In the genomic region with DNA sequence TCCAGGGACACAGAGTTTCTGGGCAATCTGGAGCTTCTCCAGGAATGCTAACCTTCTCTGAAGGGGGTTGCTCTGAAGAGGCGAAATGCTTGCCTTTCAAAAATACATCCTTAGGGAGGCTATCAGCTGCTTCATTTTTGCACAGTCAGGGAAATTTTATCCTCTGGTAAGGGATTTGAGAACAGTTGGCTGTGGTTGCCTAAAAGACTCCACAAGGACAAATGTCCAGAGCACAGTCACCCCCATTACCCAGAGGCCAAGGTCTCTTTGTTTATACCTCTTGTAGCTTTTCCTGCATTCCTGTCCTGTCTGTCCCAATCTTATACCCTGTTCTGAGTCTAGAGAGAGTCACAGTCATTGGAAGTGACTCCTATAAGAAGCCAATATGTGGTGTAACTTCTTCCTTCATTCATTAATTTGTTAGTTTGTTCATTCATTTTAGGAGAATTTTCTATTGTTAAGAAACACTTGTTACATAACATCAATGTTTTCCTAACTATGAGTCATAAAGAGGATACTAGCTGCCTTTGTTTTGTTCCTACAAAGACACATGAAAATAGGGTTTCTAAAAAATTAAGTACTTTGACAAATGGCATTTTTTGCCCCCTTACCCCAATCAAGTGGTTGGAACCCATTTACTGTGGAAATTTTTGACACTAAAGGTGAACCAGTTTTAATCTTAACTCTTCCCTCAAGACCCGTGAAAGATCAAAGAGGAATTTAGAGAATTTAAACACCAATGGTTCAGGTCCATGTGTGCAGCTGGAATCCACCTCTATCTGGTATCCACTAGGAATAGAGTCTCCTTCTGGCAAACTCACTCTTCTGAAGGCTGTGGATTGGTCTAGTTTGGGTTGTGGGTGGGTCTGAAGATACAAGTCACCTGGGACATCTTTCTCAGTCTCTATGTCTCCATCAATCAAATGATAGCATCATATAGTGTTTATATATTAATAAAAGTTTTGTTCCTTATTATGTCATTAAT, we compare ENCODE assay signal across 2 cellular contexts.
TF ChIP-seq lines count a peak whose summit lies in the region.

No MANE protein-coding gene starts in this region.

TF ChIP-seq in A549, 52 proteins besides CTCF, POLR2A, EP300 and RAD21:
- TF ChIP-seq FOSL2 (IDR thresholded peaks at IDR 0.05) (0 out of 2 replicates have a peak, but pooled peaks have one; percentile 16), FOSL2 (CRISPR knock-in tag; IDR thresholded peaks at IDR 0.05) (peak; percentile 60), BHLHE40 (IDR thresholded peaks at IDR 0.05; ENCODE audit: low read depth, low read length) (no peak), MAFK (IDR thresholded peaks at IDR 0.05; ENCODE audit: partially characterized antibody) (peak; percentile 81)
TF ChIP-seq in A549: peak in this region for 2.

TF ChIP-seq in HepG2, 621 proteins besides CTCF, POLR2A, EP300 and RAD21 (continues in another document):
- TF ChIP-seq RARA (CRISPR knock-in tag; IDR thresholded peaks at IDR 0.05) = peak; percentile 76
- TF ChIP-seq ZNF501 (CRISPR knock-in tag; IDR thresholded peaks at IDR 0.05) = no peak
- peak; percentile 33; the same call in 1 of the 2 replicates for TF ChIP-seq TBX3 (IDR thresholded peaks at IDR 0.05; ENCODE audit: borderline replicate concordance)
- no peak for TF ChIP-seq TAF15 (IDR thresholded peaks at IDR 0.05; ENCODE audit: low read depth, low read length, poor library complexity, severe bottlenecking)
- TF ChIP-seq, protein P1, sequence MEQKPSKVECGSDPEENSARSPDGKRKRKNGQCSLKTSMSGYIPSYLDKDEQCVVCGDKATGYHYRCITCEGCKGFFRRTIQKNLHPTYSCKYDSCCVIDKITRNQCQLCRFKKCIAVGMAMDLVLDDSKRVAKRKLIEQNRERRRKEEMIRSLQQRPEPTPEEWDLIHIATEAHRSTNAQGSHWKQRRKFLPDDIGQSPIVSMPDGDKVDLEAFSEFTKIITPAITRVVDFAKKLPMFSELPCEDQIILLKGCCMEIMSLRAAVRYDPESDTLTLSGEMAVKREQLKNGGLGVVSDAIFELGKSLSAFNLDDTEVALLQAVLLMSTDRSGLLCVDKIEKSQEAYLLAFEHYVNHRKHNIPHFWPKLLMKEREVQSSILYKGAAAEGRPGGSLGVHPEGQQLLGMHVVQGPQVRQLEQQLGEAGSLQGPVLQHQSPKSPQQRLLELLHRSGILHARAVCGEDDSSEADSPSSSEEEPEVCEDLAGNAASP (CRISPR knock-in tag; IDR thresholded peaks at IDR 0.05; ENCODE audit: borderline replicate concordance) = no peak
- TF ChIP-seq ZNF446 (CRISPR knock-in tag; IDR thresholded peaks at IDR 0.05) = no peak
- no peak for TF ChIP-seq ZNF343 (CRISPR knock-in tag; IDR thresholded peaks at IDR 0.05)
- TF ChIP-seq ELF3 (CRISPR knock-in tag; IDR thresholded peaks at IDR 0.05) = peak; percentile 60
- no peak for TF ChIP-seq THYN1 (CRISPR knock-in tag; IDR thresholded peaks at IDR 0.05; ENCODE audit: borderline replicate concordance, low read depth)
- TF ChIP-seq EHMT2 (IDR thresholded peaks at IDR 0.05; ENCODE audit: borderline replicate concordance, low read depth, low read length) = peak; percentile 85
- no peak for TF ChIP-seq U2AF2 (IDR thresholded peaks at IDR 0.05; ENCODE audit: low read depth, low read length)
- no peak for TF ChIP-seq SOX6 (IDR thresholded peaks at IDR 0.05)
- TF ChIP-seq SOX6 (CRISPR knock-in tag; IDR thresholded peaks at IDR 0.05) = peak; percentile 97
- peak; percentile 75; the same call in 1 of the 2 replicates for TF ChIP-seq NCOR1 (IDR thresholded peaks at IDR 0.05; ENCODE audit: borderline replicate concordance, low read length)
- no peak; the same call in 1 of the 2 replicates for TF ChIP-seq SOX13 (IDR thresholded peaks at IDR 0.05)
- peak in 1 of 2 experiments; percentile 85; a peak in 2 of 4 replicates for TF ChIP-seq SOX13 (CRISPR knock-in tag; conservative IDR thresholded peaks at IDR 0.05 in 1 of 2, IDR thresholded peaks at IDR 0.05 in 1 of 2)
- TF ChIP-seq ZFP82 (CRISPR knock-in tag; IDR thresholded peaks at IDR 0.05; ENCODE audit: borderline replicate concordance) = no peak
- 0 out of 2 replicates have a peak, but pooled peaks have one; percentile 14 for TF ChIP-seq GATA4 (IDR thresholded peaks at IDR 0.05; ENCODE audit: borderline replicate concordance, low read depth)
- no peak for TF ChIP-seq CAMTA2 (CRISPR knock-in tag; IDR thresholded peaks at IDR 0.05; ENCODE audit: borderline replicate concordance)
- TF ChIP-seq ZNF563 (CRISPR knock-in tag; IDR thresholded peaks at IDR 0.05) = no peak
- TF ChIP-seq ZNF207 (IDR thresholded peaks at IDR 0.05; ENCODE audit: borderline replicate concordance) = no peak
- TF ChIP-seq HNRNPK (IDR thresholded peaks at IDR 0.05; ENCODE audit: low read depth, low read length, poor library complexity, severe bottlenecking) = no peak
- peak; percentile 37; the same call in 1 of the 2 replicates for TF ChIP-seq TCF7 (IDR thresholded peaks at IDR 0.05; ENCODE audit: low read depth)
- TF ChIP-seq FOSL1 (CRISPR knock-in tag; IDR thresholded peaks at IDR 0.05; ENCODE audit: borderline replicate concordance) = peak; percentile 86
- TF ChIP-seq MATR3 (CRISPR knock-in tag; IDR thresholded peaks at IDR 0.05) = no peak
- peak; percentile 56; the same call in 1 of the 2 replicates for TF ChIP-seq FOXA3 (CRISPR knock-in tag; IDR thresholded peaks at IDR 0.05)
- TF ChIP-seq KAT8 (CRISPR knock-in tag; IDR thresholded peaks at IDR 0.05) = peak; percentile 14; the same call in 1 of the 2 replicates
- TF ChIP-seq ZNF468 (CRISPR knock-in tag; IDR thresholded peaks at IDR 0.05) = no peak
- 0 out of 2 replicates have a peak, but pooled peaks have one; percentile 27 for TF ChIP-seq HNF4G (IDR thresholded peaks at IDR 0.05; ENCODE audit: borderline replicate concordance, low read depth, low read length)
- peak; percentile 57; the same call in 1 of the 2 replicates for TF ChIP-seq HNF4G (CRISPR knock-in tag; IDR thresholded peaks at IDR 0.05; ENCODE audit: borderline replicate concordance, low read depth)
- TF ChIP-seq ZNF841 (CRISPR knock-in tag; IDR thresholded peaks at IDR 0.05; ENCODE audit: borderline replicate concordance) = no peak
- peak; percentile 68 for TF ChIP-seq POGZ (CRISPR knock-in tag; IDR thresholded peaks at IDR 0.05)
- TF ChIP-seq, protein P2, sequence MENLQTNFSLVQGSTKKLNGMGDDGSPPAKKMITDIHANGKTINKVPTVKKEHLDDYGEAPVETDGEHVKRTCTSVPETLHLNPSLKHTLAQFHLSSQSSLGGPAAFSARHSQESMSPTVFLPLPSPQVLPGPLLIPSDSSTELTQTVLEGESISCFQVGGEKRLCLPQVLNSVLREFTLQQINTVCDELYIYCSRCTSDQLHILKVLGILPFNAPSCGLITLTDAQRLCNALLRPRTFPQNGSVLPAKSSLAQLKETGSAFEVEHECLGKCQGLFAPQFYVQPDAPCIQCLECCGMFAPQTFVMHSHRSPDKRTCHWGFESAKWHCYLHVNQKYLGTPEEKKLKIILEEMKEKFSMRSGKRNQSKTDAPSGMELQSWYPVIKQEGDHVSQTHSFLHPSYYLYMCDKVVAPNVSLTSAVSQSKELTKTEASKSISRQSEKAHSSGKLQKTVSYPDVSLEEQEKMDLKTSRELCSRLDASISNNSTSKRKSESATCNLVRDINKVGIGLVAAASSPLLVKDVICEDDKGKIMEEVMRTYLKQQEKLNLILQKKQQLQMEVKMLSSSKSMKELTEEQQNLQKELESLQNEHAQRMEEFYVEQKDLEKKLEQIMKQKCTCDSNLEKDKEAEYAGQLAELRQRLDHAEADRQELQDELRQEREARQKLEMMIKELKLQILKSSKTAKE (CRISPR knock-in tag; IDR thresholded peaks at IDR 0.05; ENCODE audit: borderline replicate concordance) = 0 out of 2 replicates have a peak, but pooled peaks have one; percentile 17
- no peak for TF ChIP-seq ZNF460 (CRISPR knock-in tag; IDR thresholded peaks at IDR 0.05; ENCODE audit: borderline replicate concordance)
- TF ChIP-seq HDAC2 (CRISPR knock-in tag; IDR thresholded peaks at IDR 0.05) = peak; percentile 49
- TF ChIP-seq, protein P3, sequence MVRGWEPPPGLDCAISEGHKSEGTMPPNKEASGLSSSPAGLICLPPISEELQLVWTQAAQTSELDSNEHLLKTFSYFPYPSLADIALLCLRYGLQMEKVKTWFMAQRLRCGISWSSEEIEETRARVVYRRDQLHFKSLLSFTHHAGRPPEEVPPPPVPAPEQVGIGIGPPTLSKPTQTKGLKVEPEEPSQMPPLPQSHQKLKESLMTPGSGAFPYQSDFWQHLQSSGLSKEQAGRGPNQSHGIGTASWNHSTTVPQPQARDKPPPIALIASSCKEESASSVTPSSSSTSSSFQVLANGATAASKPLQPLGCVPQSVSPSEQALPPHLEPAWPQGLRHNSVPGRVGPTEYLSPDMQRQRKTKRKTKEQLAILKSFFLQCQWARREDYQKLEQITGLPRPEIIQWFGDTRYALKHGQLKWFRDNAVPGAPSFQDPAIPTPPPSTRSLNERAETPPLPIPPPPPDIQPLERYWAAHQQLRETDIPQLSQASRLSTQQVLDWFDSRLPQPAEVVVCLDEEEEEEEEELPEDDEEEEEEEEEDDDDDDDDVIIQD (CRISPR knock-in tag; IDR thresholded peaks at IDR 0.05; ENCODE audit: low read depth) = peak; percentile 62; the same call in 1 of the 2 replicates
- TF ChIP-seq FOXK1 (CRISPR knock-in tag; IDR thresholded peaks at IDR 0.05; ENCODE audit: borderline replicate concordance, low read depth) = peak; percentile 18; the same call in 1 of the 2 replicates
- peak in 1 of 2 experiments; percentile 34; a peak in 1 of 4 replicates for TF ChIP-seq KLF16 (CRISPR knock-in tag; IDR thresholded peaks at IDR 0.05)
- no peak for TF ChIP-seq SSRP1 (CRISPR knock-in tag; IDR thresholded peaks at IDR 0.05)
- TF ChIP-seq, protein P4, sequence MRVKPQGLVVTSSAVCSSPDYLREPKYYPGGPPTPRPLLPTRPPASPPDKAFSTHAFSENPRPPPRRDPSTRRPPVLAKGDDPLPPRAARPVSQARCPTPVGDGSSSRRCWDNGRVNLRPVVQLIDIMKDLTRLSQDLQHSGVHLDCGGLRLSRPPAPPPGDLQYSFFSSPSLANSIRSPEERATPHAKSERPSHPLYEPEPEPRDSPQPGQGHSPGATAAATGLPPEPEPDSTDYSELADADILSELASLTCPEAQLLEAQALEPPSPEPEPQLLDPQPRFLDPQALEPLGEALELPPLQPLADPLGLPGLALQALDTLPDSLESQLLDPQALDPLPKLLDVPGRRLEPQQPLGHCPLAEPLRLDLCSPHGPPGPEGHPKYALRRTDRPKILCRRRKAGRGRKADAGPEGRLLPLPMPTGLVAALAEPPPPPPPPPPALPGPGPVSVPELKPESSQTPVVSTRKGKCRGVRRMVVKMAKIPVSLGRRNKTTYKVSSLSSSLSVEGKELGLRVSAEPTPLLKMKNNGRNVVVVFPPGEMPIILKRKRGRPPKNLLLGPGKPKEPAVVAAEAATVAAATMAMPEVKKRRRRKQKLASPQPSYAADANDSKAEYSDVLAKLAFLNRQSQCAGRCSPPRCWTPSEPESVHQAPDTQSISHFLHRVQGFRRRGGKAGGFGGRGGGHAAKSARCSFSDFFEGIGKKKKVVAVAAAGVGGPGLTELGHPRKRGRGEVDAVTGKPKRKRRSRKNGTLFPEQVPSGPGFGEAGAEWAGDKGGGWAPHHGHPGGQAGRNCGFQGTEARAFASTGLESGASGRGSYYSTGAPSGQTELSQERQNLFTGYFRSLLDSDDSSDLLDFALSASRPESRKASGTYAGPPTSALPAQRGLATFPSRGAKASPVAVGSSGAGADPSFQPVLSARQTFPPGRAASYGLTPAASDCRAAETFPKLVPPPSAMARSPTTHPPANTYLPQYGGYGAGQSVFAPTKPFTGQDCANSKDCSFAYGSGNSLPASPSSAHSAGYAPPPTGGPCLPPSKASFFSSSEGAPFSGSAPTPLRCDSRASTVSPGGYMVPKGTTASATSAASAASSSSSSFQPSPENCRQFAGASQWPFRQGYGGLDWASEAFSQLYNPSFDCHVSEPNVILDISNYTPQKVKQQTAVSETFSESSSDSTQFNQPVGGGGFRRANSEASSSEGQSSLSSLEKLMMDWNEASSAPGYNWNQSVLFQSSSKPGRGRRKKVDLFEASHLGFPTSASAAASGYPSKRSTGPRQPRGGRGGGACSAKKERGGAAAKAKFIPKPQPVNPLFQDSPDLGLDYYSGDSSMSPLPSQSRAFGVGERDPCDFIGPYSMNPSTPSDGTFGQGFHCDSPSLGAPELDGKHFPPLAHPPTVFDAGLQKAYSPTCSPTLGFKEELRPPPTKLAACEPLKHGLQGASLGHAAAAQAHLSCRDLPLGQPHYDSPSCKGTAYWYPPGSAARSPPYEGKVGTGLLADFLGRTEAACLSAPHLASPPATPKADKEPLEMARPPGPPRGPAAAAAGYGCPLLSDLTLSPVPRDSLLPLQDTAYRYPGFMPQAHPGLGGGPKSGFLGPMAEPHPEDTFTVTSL (CRISPR knock-in tag; IDR thresholded peaks at IDR 0.05; ENCODE audit: borderline replicate concordance) = peak; percentile 86; the same call in 1 of the 2 replicates
- TF ChIP-seq ZNF724P (CRISPR knock-in tag; IDR thresholded peaks at IDR 0.05; ENCODE audit: borderline replicate concordance) = no peak
- TF ChIP-seq ZBTB20 (CRISPR knock-in tag; IDR thresholded peaks at IDR 0.05; ENCODE audit: borderline replicate concordance, low read depth) = 0 out of 2 replicates have a peak, but pooled peaks have one; percentile 29
- TF ChIP-seq MIER3 (CRISPR knock-in tag; IDR thresholded peaks at IDR 0.05; ENCODE audit: borderline replicate concordance) = 0 out of 2 replicates have a peak, but pooled peaks have one; percentile 25
- TF ChIP-seq ATM (IDR thresholded peaks at IDR 0.05; ENCODE audit: borderline replicate concordance) = no peak
- peak; percentile 20 for TF ChIP-seq SKI (IDR thresholded peaks at IDR 0.05; ENCODE audit: partially characterized antibody)
- TF ChIP-seq GATAD2A (CRISPR knock-in tag; IDR thresholded peaks at IDR 0.05) = peak; percentile 70
- no peak for TF ChIP-seq STAT5B (CRISPR knock-in tag; IDR thresholded peaks at IDR 0.05)
- TF ChIP-seq MAFK (conservative IDR thresholded peaks at IDR 0.05 in 1 of 2, IDR thresholded peaks at IDR 0.05 in 1 of 2; ENCODE audit: low read length in 2 of 2) = peak; percentile 99 to 100
- TF ChIP-seq ZNF674 (CRISPR knock-in tag; IDR thresholded peaks at IDR 0.05; ENCODE audit: low read depth) = no peak
- TF ChIP-seq, protein P5, sequence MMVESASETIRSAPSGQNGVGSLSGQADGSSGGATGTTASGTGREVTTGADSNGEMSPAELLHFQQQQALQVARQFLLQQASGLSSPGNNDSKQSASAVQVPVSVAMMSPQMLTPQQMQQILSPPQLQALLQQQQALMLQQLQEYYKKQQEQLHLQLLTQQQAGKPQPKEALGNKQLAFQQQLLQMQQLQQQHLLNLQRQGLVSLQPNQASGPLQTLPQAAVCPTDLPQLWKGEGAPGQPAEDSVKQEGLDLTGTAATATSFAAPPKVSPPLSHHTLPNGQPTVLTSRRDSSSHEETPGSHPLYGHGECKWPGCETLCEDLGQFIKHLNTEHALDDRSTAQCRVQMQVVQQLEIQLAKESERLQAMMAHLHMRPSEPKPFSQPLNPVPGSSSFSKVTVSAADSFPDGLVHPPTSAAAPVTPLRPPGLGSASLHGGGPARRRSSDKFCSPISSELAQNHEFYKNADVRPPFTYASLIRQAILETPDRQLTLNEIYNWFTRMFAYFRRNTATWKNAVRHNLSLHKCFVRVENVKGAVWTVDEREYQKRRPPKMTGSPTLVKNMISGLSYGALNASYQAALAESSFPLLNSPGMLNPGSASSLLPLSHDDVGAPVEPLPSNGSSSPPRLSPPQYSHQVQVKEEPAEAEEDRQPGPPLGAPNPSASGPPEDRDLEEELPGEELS (CRISPR knock-in tag; IDR thresholded peaks at IDR 0.05) = peak; percentile 33
